In the genomic region with DNA sequence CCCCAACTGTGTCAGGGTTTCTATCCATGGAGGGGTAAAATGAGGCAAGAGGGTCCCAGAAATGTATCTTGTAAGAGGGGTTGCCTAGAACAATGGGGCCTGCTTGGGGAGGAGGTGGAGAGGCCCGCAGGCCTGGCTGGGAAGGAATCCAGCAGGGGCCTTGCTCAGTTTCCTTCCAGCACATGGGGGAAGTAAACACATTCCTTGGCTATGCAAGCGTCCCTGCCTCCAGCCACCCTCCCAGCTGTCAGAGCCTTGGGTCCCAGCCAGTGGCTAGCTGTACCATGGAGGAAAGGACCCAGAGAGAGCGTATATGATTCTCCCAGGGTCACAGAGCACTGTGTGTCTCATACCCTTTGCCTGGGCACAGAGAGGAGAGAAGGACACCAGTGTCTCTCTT, we compare ENCODE assay signal across 1 cellular context.
TF ChIP-seq lines count a peak whose summit lies in the region.

No MANE protein-coding gene starts in this region.

TF ChIP-seq in SK-N-SH treated with all-trans-retinoic acid at 6 μM for 48 hours, 23 proteins besides CTCF, POLR2A, EP300 and RAD21 (continued from another document):
- TF ChIP-seq TCF4 (CRISPR knock-in tag; IDR thresholded peaks at IDR 0.05; ENCODE audit: borderline replicate concordance), result no peak
- TF ChIP-seq BACH2 (CRISPR knock-in tag; IDR thresholded peaks at IDR 0.05; ENCODE audit: borderline replicate concordance), result no peak
- TF ChIP-seq, protein P1, sequence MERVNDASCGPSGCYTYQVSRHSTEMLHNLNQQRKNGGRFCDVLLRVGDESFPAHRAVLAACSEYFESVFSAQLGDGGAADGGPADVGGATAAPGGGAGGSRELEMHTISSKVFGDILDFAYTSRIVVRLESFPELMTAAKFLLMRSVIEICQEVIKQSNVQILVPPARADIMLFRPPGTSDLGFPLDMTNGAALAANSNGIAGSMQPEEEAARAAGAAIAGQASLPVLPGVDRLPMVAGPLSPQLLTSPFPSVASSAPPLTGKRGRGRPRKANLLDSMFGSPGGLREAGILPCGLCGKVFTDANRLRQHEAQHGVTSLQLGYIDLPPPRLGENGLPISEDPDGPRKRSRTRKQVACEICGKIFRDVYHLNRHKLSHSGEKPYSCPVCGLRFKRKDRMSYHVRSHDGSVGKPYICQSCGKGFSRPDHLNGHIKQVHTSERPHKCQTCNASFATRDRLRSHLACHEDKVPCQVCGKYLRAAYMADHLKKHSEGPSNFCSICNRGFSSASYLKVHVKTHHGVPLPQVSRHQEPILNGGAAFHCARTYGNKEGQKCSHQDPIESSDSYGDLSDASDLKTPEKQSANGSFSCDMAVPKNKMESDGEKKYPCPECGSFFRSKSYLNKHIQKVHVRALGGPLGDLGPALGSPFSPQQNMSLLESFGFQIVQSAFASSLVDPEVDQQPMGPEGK (CRISPR knock-in tag; IDR thresholded peaks at IDR 0.05; ENCODE audit: borderline replicate concordance), result no peak
- TF ChIP-seq ISL1 (CRISPR knock-in tag; IDR thresholded peaks at IDR 0.05), result no peak
- no peak for TF ChIP-seq CREB5 (CRISPR knock-in tag; IDR thresholded peaks at IDR 0.05; ENCODE audit: low read depth)
- TF ChIP-seq TOX (CRISPR knock-in tag; IDR thresholded peaks at IDR 0.05; ENCODE audit: borderline replicate concordance), result no peak
- TF ChIP-seq ZFP3 (CRISPR knock-in tag; IDR thresholded peaks at IDR 0.05), result no peak
- TF ChIP-seq ESRRG (CRISPR knock-in tag; IDR thresholded peaks at IDR 0.05), result no peak
- no peak for TF ChIP-seq POU6F1 (CRISPR knock-in tag; IDR thresholded peaks at IDR 0.05; ENCODE audit: borderline replicate concordance, low read depth)
